8 cellular contexts compared by ENCODE assay signal in genomic region chr14:64464695-64465094, GRCh38. TPM values are rescaled to one million over a fixed set of nuclear protein-coding genes. Genes with fewer than 3 reads are reported as not detected.
DNase-seq lines count a peak whose midpoint lies in the region; ATAC-seq and TF ChIP-seq lines count a peak whose summit lies in the region.

No MANE protein-coding gene starts in this region.

- peak; percentile 29 for DNase-seq in GM10266 (ENCODE audit: extremely low spot score)
- no peak for DNase-seq in activated naive CD8-positive, alpha-beta T cell treated with anti-CD3 and anti-CD28 coated beads, Interleukin-2, amount 10 ng/mL, durations not matched to agents 7 days and 5 days
- DNase-seq in left kidney (ENCODE audit: low read depth, low spot score) = peak; percentile 51
- no peak for DNase-seq in type B pancreatic cell (ENCODE audit: extremely low spot score, unreplicated experiment)
- no peak for DNase-seq in stimulated activated CD4-positive, alpha-beta T cell treated with anti-CD3 and anti-CD28 coated beads, Interleukin-2, amount 100 ng/mL, for 48 hours
- no peak for DNase-seq in NCI-H774 (lab: John Stamatoyannopoulos, UW)

- POLR2A ChIA-PET in activated naive CD8-positive, alpha-beta T cell treated with anti-CD3 and anti-CD28 coated beads, Interleukin-2, amount 10 ng/mL, durations not matched to agents 7 days and 5 days (lab: Charles Lee) = interaction anchor here (0.6 to 0.7 kb wide), 2 partner anchors 50 to 998 kb away, joined by 3 to 4 read pairs; no protein-coding TSS in a partner anchor

- no peaks in the 10 kb centered on the region for H3K9me3 Mint-ChIP-seq in IgD-negative memory B cell
- no peaks in the 10 kb centered on the region for H3K9me3 Mint-ChIP-seq in activated naive CD8-positive, alpha-beta T cell treated with anti-CD3 and anti-CD28 coated beads, Interleukin-2, amount 10 ng/mL, durations not matched to agents 7 days and 5 days
- H3K9me3 Mint-ChIP-seq in type B pancreatic cell = no peaks in the 10 kb centered on the region

- H3K4me3 Mint-ChIP-seq in IgD-negative memory B cell = peak overlapping the region; percentile 88 to 92 (median 90)
- H3K4me3 Mint-ChIP-seq in activated naive CD8-positive, alpha-beta T cell treated with anti-CD3 and anti-CD28 coated beads, Interleukin-2, amount 10 ng/mL, durations not matched to agents 7 days and 5 days = peak overlapping the region; percentile 81
- peak overlapping the region; percentile 91 for H3K4me3 Mint-ChIP-seq in type B pancreatic cell

- H3K36me3 Mint-ChIP-seq in IgD-negative memory B cell (peaks cover 2% of the 10 kb centered on the region), type B pancreatic cell (peaks cover 3% of the 10 kb centered on the region)
- H3K36me3 Mint-ChIP-seq in activated naive CD8-positive, alpha-beta T cell treated with anti-CD3 and anti-CD28 coated beads, Interleukin-2, amount 10 ng/mL, durations not matched to agents 7 days and 5 days = peaks cover 14% of the 10 kb centered on the region

- H3K4me1 Mint-ChIP-seq in IgD-negative memory B cell (peaks cover 29 to 51% (median 46%) of the 10 kb centered on the region in 3 donors), type B pancreatic cell (ENCODE audit: unreplicated experiment) (peaks cover 9% of the 10 kb centered on the region)
- H3K4me1 Mint-ChIP-seq in activated naive CD8-positive, alpha-beta T cell treated with anti-CD3 and anti-CD28 coated beads, Interleukin-2, amount 10 ng/mL, durations not matched to agents 7 days and 5 days = peaks cover 29% of the 10 kb centered on the region

- H3K27ac Mint-ChIP-seq in IgD-negative memory B cell = peak overlapping the region; percentile 32 to 93 (median 90)
- H3K27ac Mint-ChIP-seq in activated naive CD8-positive, alpha-beta T cell treated with anti-CD3 and anti-CD28 coated beads, Interleukin-2, amount 10 ng/mL, durations not matched to agents 7 days and 5 days = peak overlapping the region; percentile 41
- H3K27ac Mint-ChIP-seq in type B pancreatic cell = peak overlapping the region; percentile 70

- TF ChIP-seq CTCF in GM10266 (IDR thresholded peaks at IDR 0.05; ENCODE audit: control insufficient read depth, insufficient read depth, low read depth, missing control alignments) (no peak), type B pancreatic cell (conservative IDR thresholded peaks at IDR 0.05) (no peak)

- ATAC-seq in activated naive CD8-positive, alpha-beta T cell treated with anti-CD3 and anti-CD28 coated beads, Interleukin-2, amount 10 ng/mL, durations not matched to agents 7 days and 5 days (ENCODE audit: low read depth) = no peak
- no peak for ATAC-seq in GM21447 (IDR thresholded peaks at IDR 0.05; ENCODE audit: unreplicated experiment)

- H3K27me3 Mint-ChIP-seq in IgD-negative memory B cell = no peaks in the 10 kb centered on the region
- H3K27me3 Mint-ChIP-seq in activated naive CD8-positive, alpha-beta T cell treated with anti-CD3 and anti-CD28 coated beads, Interleukin-2, amount 10 ng/mL, durations not matched to agents 7 days and 5 days = peaks cover 2% of the 10 kb centered on the region
- peaks cover 8% of the 10 kb centered on the region for H3K27me3 Mint-ChIP-seq in type B pancreatic cell

RNA-seq across cellular contexts. Expression of gene AKAP5, which starts 0.6 kb away (rescaled TPM):
- 0.66 TPM for polyA plus RNA-seq in IgD-negative memory B cell
- total RNA-seq in activated naive CD8-positive, alpha-beta T cell treated with anti-CD3 and anti-CD28 coated beads, Interleukin-2, amount 10 ng/mL, durations not matched to agents 7 days and 5 days = 1 to 10 TPM; 1.7 TPM
- 0.52 and 1.4 TPM in 2 replicates for total RNA-seq in type B pancreatic cell (ENCODE audit: low replicate concordance)

RNA-seq across cellular contexts. Expression of gene ZBTB25, which starts 38.9 kb away (rescaled TPM):
- polyA plus RNA-seq in IgD-negative memory B cell = 19.4 TPM
- total RNA-seq in activated naive CD8-positive, alpha-beta T cell treated with anti-CD3 and anti-CD28 coated beads, Interleukin-2, amount 10 ng/mL, durations not matched to agents 7 days and 5 days = 10 to 100 TPM; 51.2 to 55.3 TPM
- total RNA-seq in type B pancreatic cell (ENCODE audit: low replicate concordance) = 7.6 and 11.3 TPM in 2 replicates

RNA-seq across cellular contexts. Expression of gene ZBTB1, which starts 39.9 kb away (rescaled TPM):
- polyA plus RNA-seq in IgD-negative memory B cell = 57.3 TPM
- total RNA-seq in activated naive CD8-positive, alpha-beta T cell treated with anti-CD3 and anti-CD28 coated beads, Interleukin-2, amount 10 ng/mL, durations not matched to agents 7 days and 5 days = 10 to 100 TPM; 84.1 to 86.7 TPM
- 33.5 and 43.2 TPM in 2 replicates for total RNA-seq in type B pancreatic cell (ENCODE audit: low replicate concordance)

Comparison
In these comparisons a context has a peak if more than half of its experiments do, and no peak if none do; other contexts are left out.
1. DNase-seq: peak in GM10266 (single experiment) and left kidney (single experiment); none in activated naive CD8-positive, alpha-beta T cell treated with anti-CD3 and anti-CD28 coated beads, Interleukin-2, amount 10 ng/mL, durations not matched to agents 7 days and 5 days (single experiment), type B pancreatic cell (single experiment), stimulated activated CD4-positive, alpha-beta T cell treated with anti-CD3 and anti-CD28 coated beads, Interleukin-2, amount 100 ng/mL, for 48 hours (0 of 2) and NCI-H774 (single experiment).
2. Peak in every context shown above with its lines, with median percentiles within 50 percentile points of each other: H3K27ac Mint-ChIP-seq and H3K4me3 Mint-ChIP-seq.